In genomic region chr20:48012401-48012974, GRCh38 we compare ENCODE assay signal across 1 cellular context.
TF ChIP-seq lines count a peak whose summit lies in the region.

No MANE protein-coding gene starts in this region.

TF ChIP-seq in K562, 482 proteins besides CTCF, POLR2A, EP300 and RAD21 (continued from another document):
- TF ChIP-seq PHTF2 (CRISPR knock-in tag; IDR thresholded peaks at IDR 0.05) = no peak
- no peak for TF ChIP-seq ZNF79 (CRISPR knock-in tag; IDR thresholded peaks at IDR 0.05; ENCODE audit: low read depth)
- no peak for TF ChIP-seq ZFPM2 (CRISPR knock-in tag; IDR thresholded peaks at IDR 0.05)
- TF ChIP-seq YY1 (IDR thresholded peaks at IDR 0.05; ENCODE audit: borderline replicate concordance in 1 of 3, control insufficient read depth in 1 of 3, extremely low read depth in 1 of 3, insufficient read depth in 3 of 3, insufficient read length in 1 of 3, insufficient replicate concordance in 2 of 3, low read depth in 1 of 3, low read length in 2 of 3) = peak; percentile 33 to 83 (median 40)
- TF ChIP-seq CBX1 (IDR thresholded peaks at IDR 0.05; ENCODE audit: low read depth) = no peak
- no peak for TF ChIP-seq ZNF217 (CRISPR knock-in tag; IDR thresholded peaks at IDR 0.05)
- no peak for TF ChIP-seq TAF7 (tag; IDR thresholded peaks at IDR 0.05)
- TF ChIP-seq PHF8 (IDR thresholded peaks at IDR 0.05; ENCODE audit: borderline replicate concordance, low read length) = no peak
- no peak for TF ChIP-seq ZNF174 (CRISPR knock-in tag; IDR thresholded peaks at IDR 0.05)
- TF ChIP-seq MYBL2 (IDR thresholded peaks at IDR 0.05; ENCODE audit: low read depth) = no peak
- TF ChIP-seq MYBL2 (CRISPR knock-in tag; IDR thresholded peaks at IDR 0.05; ENCODE audit: borderline replicate concordance) = no peak
